ENCODE assay signal across 8 cellular contexts in genomic region chr19:56314584-56315075, GRCh38. TPM values are rescaled to one million over a fixed set of nuclear protein-coding genes. Genes with fewer than 3 reads are reported as not detected.
A peak's percentile ranks its signal among the peaks of the same experiment; 100 is the strongest.
DNase-seq lines count a peak whose midpoint lies in the region; ATAC-seq and TF ChIP-seq lines count a peak whose summit lies in the region.

A gene with protein sequence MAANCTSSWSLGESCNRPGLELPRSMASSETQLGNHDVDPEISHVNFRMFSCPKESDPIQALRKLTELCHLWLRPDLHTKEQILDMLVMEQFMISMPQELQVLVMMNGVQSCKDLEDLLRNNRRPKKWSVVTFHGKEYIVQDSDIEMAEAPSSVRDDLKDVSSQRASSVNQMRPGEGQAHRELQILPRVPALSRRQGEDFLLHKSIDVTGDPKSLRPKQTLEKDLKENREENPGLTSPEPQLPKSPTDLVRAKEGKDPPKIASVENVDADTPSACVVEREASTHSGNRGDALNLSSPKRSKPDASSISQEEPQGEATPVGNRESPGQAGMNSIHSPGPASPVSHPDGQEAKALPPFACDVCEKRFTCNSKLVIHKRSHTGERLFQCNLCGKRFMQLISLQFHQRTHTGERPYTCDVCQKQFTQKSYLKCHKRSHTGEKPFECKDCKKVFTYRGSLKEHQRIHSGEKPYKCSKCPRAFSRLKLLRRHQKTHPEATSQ (minus strand): TSS chr19:56314839. CDS start chr19:56225046, 89,793 bp downstream.

- intact Hi-C loops in natural killer cell (cut with micrococcal nuclease), result loop anchor here (1.0 to 10.0 kb wide), 4 partner anchors 79 to 660 kb away; partner anchors contain the start of genes U2AF2, ZNF444, ZNF582 and ZNF787

- H2BK12ac ChIP-seq in H9 (ENCODE audit: insufficient read length, low read depth, low read length), result peak within 1 kb of the TSS; percentile 36

- no peak within 1 kb of the TSS for H2BK120ac ChIP-seq in H9 (ENCODE audit: low read depth, low read length, poor library complexity, severe bottlenecking)

- H3K36me3 Mint-ChIP-seq in H9 (ENCODE audit: insufficient read depth in 1 of 3, low read depth in 3 of 3) (peaks cover 2 to 7% (median 5%) of the 10 kb centered on the region in 3 experiments; a peak in 6 of 7 replicates), natural killer cell (no peaks in the 10 kb centered on the region)

- no peak within 1 kb of the TSS for H2BK15ac ChIP-seq in H9 (ENCODE audit: low read depth, low read length)

- TF ChIP-seq POLR2A in Raji (IDR thresholded peaks at IDR 0.05; ENCODE audit: insufficient read depth, low read depth, low read length), result peak; percentile 51

- peak within 1 kb of the TSS; percentile 100 for H3K18ac ChIP-seq in H9 (ENCODE audit: insufficient read length, low read depth, low read length)

- ATAC-seq in natural killer cell, result peak; percentile 77 to 89 (median 83)

- H3K56ac ChIP-seq in H9 (ENCODE audit: insufficient read length, low read depth, low read length), result peak within 1 kb of the TSS; percentile 16

- no peak within 1 kb of the TSS for H4K91ac ChIP-seq in H9 (ENCODE audit: insufficient read length, low read depth, low read length)

- H2AFZ ChIP-seq in H9 (ENCODE audit: low read length), result peak within 1 kb of the TSS; percentile 71

- no CpG with 5 or more reads among the region's 34 CpGs for WGBS in H9 (ENCODE audit: extremely low coverage, insufficient read length, low lambda C conversion rate)

- TF ChIP-seq CTCF in H9 (conservative IDR thresholded peaks at IDR 0.05), result no peak
- TF ChIP-seq CTCF in natural killer cell (IDR thresholded peaks at IDR 0.05), result no peak

- no peak within 1 kb of the TSS for H3T11ph ChIP-seq in H9 (ENCODE audit: low read length)

- H3K4me1 ChIP-seq in ES-I3 (ENCODE audit: insufficient read depth, low read length), result no peaks in the 10 kb centered on the region
- no peaks in the 10 kb centered on the region for H3K4me1 ChIP-seq in H9 (ENCODE audit: insufficient read depth, low read length)

- H4K20me1 ChIP-seq in H9 (ENCODE audit: control insufficient read depth, insufficient read depth, insufficient read length), result no peaks in the 10 kb centered on the region

- H3K9me3 ChIP-seq in ES-I3 (ENCODE audit: control insufficient read depth, insufficient read depth, low read length), result no peaks in the 10 kb centered on the region
- no peaks in the 10 kb centered on the region for H3K9me3 ChIP-seq in H9 (ENCODE audit: control insufficient read depth, low read depth, low read length)

- H3K27me3 ChIP-seq in H9 (ENCODE audit: insufficient read depth, low read length), result no peaks in the 10 kb centered on the region

- no peaks in the 10 kb centered on the region for H3K36me3 ChIP-seq in ES-I3 (ENCODE audit: insufficient read depth, low read length)

- H3K23ac ChIP-seq in H9 (ENCODE audit: insufficient read length, low read depth, low read length), result no peak within 1 kb of the TSS

- peak within 1 kb of the TSS; percentile 76 for H2BK5ac ChIP-seq in H9 (ENCODE audit: insufficient read length, low read length)

- H3K9ac ChIP-seq in ES-I3 (ENCODE audit: low read depth, low read length) (peak within 1 kb of the TSS; percentile 59), H9 (ENCODE audit: extremely low read depth, insufficient read length, low read length) (peak within 1 kb of the TSS; percentile 86)

- peak within 1 kb of the TSS; percentile 58 for H3K27ac ChIP-seq in H9 (ENCODE audit: insufficient read length, low read depth, low read length)

- H4K5ac ChIP-seq in H9 (ENCODE audit: insufficient read length, low read depth, low read length), result peak within 1 kb of the TSS; percentile 35

- peaks cover 9% of the 10 kb centered on the region for H3K23me2 ChIP-seq in H9 (ENCODE audit: insufficient read length, low read depth, low read length, poor library complexity, severe bottlenecking)

- H3K9me3 Mint-ChIP-seq in H9 (peaks cover 2 to 3% of the 10 kb centered on the region in 2 experiments; a peak in 4 of 5 replicates), natural killer cell (no peaks in the 10 kb centered on the region)

- H3K79me1 ChIP-seq in H9 (ENCODE audit: insufficient read depth, low read depth, low read length, poor library complexity, severe bottlenecking), result no peaks in the 10 kb centered on the region

- H3K14ac ChIP-seq in H9 (ENCODE audit: insufficient read depth, low read length), result peak within 1 kb of the TSS; percentile 96

- H3K4me3 Mint-ChIP-seq in H9, result peak within 1 kb of the TSS; percentile 90 to 91
- H3K4me3 Mint-ChIP-seq in natural killer cell, result peak within 1 kb of the TSS; percentile 98

- H3K4me1 Mint-ChIP-seq in H9 (peaks cover 10 to 14% of the 10 kb centered on the region in 2 experiments), natural killer cell (peaks cover 21 to 38% of the 10 kb centered on the region in 2 donors)

- no peak within 1 kb of the TSS for H2AK5ac ChIP-seq in H9 (ENCODE audit: insufficient read length, low read length)

- no peak within 1 kb of the TSS for H2BK20ac ChIP-seq in H9 (ENCODE audit: low read depth, low read length, poor library complexity, severe bottlenecking)

- H4K8ac ChIP-seq in H9 (replicated peaks; ENCODE audit: insufficient read length, low read depth, low read length), result no peak within 1 kb of the TSS

- peaks cover 4% of the 10 kb centered on the region for H3K27me3 Mint-ChIP-seq in H9 (ENCODE audit: low read depth)
- peaks cover 0 to 1% of the 10 kb centered on the region in 2 donors for H3K27me3 Mint-ChIP-seq in natural killer cell (ENCODE audit: low read depth in 2 of 2)

- H3K4me2 ChIP-seq in H9 (ENCODE audit: insufficient read depth, insufficient read length, low read length), result peak within 1 kb of the TSS; percentile 98

- DNase-seq in H9 (peak; percentile 96), M059J (ENCODE audit: low read depth) (peak; percentile 92), fibroblast of peridontal ligament (ENCODE audit: extremely low read depth) (peak; percentile 94), natural killer cell (peak; percentile 94)
- DNase-seq in activated T-helper 9 cell treated with anti-CD3 and anti-CD28 coated beads, Interleukin-2, amount 50 U/mL, for 16 hours (ENCODE audit: low read depth), result peak; percentile 96
- DNase-seq in stimulated activated naive CD4-positive, alpha-beta T cell (lab: John Stamatoyannopoulos, UW), result peak; percentile 97 to 100 (median 98)

- no peak within 1 kb of the TSS for H3K4ac ChIP-seq in H9 (ENCODE audit: low read depth, low read length)

- H3K79me2 ChIP-seq in H9 (ENCODE audit: insufficient read depth, low read length), result no peaks in the 10 kb centered on the region

- H3K27ac Mint-ChIP-seq in H9, result peak within 1 kb of the TSS; percentile 99 to 100 (median 100)
- H3K27ac Mint-ChIP-seq in natural killer cell, result peak within 1 kb of the TSS; percentile 97 to 98

RNA-seq across cellular contexts. Expression of the gene that starts here (rescaled TPM):
- total RNA-seq in H9 (2021) (9.1 and 12.5 TPM in 2 replicates), natural killer cell (10 to 100 TPM in 1 of 3 donors, 1 to 10 TPM in 2; 6.7 to 10.2 (median 7.9) TPM)
- 6.3 and 9.4 TPM in 2 replicates for total RNA-seq in M059J (2014; rRNA removed; shearing (Covaris generic))

Comparison
In these comparisons a context has a peak if more than half of its experiments do, and no peak if none do; other contexts are left out.
1. Peak in every context shown above with its lines: DNase-seq, ATAC-seq and H3K27ac ChIP-seq.